24 cellular contexts compared by ENCODE assay signal in the genomic region with DNA sequence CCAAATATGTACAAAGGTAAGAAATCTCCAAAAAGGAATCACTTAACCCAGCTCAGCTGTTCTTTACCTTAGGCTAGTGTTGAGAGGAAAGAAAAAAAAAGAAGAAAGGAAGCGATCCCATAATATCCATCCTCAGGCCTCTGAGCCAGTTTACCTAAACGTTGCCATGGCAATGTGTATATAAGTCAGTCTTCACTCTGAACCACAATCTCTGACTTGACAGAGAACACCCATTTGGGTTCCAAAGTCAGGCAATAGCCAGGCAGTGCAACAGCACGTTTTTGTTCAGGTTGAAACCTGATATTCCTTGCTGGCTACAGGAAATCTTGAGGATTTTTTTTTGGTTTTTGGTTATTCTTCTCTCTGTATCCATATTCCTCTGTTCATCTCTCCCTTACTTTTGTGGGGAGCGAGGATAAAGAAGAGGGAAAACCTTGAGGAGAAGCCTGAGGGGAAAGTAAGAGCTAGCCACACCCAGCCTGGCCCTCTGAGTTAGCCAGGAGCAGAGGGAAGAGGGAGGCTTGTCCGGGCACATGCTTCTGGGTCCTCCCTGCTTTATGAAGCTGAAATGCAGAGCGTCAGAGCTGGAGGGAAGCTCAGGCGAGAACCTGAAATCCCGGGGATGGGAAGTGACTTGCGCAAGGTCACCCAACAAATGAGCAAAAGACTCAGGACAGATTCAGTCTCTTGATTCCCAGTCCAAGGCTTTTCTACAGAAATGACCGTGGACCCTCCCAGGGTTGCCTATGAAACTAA.
DNase-seq lines count a peak whose midpoint lies in the region; ATAC-seq and TF ChIP-seq lines count a peak whose summit lies in the region.
"Had no signal": no experiment of that assay in that cellular context is flagged by ENCODE, and none has a peak within 500 bp of the region (broad histone marks: within the 10 kb centered on the region; RNA-seq: fewer than 3 reads in every experiment).

No MANE protein-coding gene starts in this region.

- no peak overlapping the region for H4K91ac ChIP-seq in mesenchymal stem cell (ENCODE audit: low read length)

- no peak overlapping the region for H3K23ac ChIP-seq in mesenchymal stem cell (ENCODE audit: low read length in 2 of 2)

- CTCF ChIA-PET in WTC11 (lab: Charles Lee), result interaction anchor here (1.5 kb wide), 1 partner anchor 11 kb away, joined by 4 read pairs; no protein-coding TSS in a partner anchor

- H3K9me3 ChIP-seq in mesenchymal stem cell (ENCODE audit: control insufficient read depth, low read length), result peaks cover 6% of the 10 kb centered on the region
- H3K9me3 ChIP-seq: ascending aorta, left lung, psoas muscle, thyroid gland had no signal

- H3K14ac ChIP-seq in mesenchymal stem cell (ENCODE audit: low read length in 2 of 2), result no peak overlapping the region

- no peaks in the 10 kb centered on the region for H3K79me2 ChIP-seq in GM23338 (replicated peaks; ENCODE audit: insufficient read depth)

- no peak overlapping the region for H2BK12ac ChIP-seq in mesenchymal stem cell (ENCODE audit: low read length in 2 of 2)

- no peaks in the 10 kb centered on the region for H3F3A ChIP-seq in GM23338 (replicated peaks; ENCODE audit: low read depth)

- H3K4me3 Mint-ChIP-seq in GM23338 (no peak overlapping the region), WTC11 (no peak overlapping the region)
- H3K4me3 Mint-ChIP-seq: activated T-helper 1 cell treated with anti-CD3 and anti-CD28 coated beads, Interleukin-12 subunit alpha, Interleukin-12 subunit beta, Interleukin-2, Interleukin-4 antibody, amounts not matched to agents 30 ng/mL and 10 ng/mL and 1 ng/mL, durations not matched to agents 14 hours and 24 hours and 36 hours; CD8-positive, alpha-beta memory T cell; endodermal cell; neural crest cell had no signal

- in situ Hi-C loops in GM13977 (cut with MboI; ENCODE audit: low pct_unique_long_range_greater_than_20kb, low sequenced_read_pairs, unreplicated experiment), result no loop called here

- H3K4me3 ChIP-seq in GM23338, result no peak overlapping the region
- H3K4me3 ChIP-seq in mesenchymal stem cell (ENCODE audit: insufficient read depth in 1 of 2, low read depth in 1 of 2, low read length in 2 of 2), result no peak overlapping the region
- H3K4me3 ChIP-seq: ascending aorta, left lung, psoas muscle, thyroid gland had no signal

- H3K27me3 ChIP-seq in GM23338 (ENCODE audit: insufficient read depth) (no peaks in the 10 kb centered on the region), mesenchymal stem cell (ENCODE audit: control insufficient read depth in 1 of 2, insufficient read depth in 1 of 2, low read length in 2 of 2) (peaks cover 0 to 8% of the 10 kb centered on the region in 2 experiments)
- H3K27me3 ChIP-seq: ascending aorta, thyroid gland had no signal

- H2BK5ac ChIP-seq in mesenchymal stem cell (ENCODE audit: low read depth, low read length, poor library complexity, severe bottlenecking), result no peak overlapping the region

- H3K27ac Mint-ChIP-seq in GM23338 (no peak overlapping the region), WTC11 (no peak overlapping the region)
- H3K27ac Mint-ChIP-seq: activated naive CD4-positive, alpha-beta T cell treated with anti-CD3 and anti-CD28 coated beads, Interleukin-2, amount 50 U/mL, for 72 hours; activated T-helper 1 cell treated with anti-CD3 and anti-CD28 coated beads, Interleukin-12 subunit alpha, Interleukin-12 subunit beta, Interleukin-2, Interleukin-4 antibody, amounts not matched to agents 30 ng/mL and 10 ng/mL and 1 ng/mL, durations not matched to agents 14 hours and 24 hours and 36 hours; CD8-positive, alpha-beta memory T cell; endodermal cell had no signal

- peak; percentile 56 for ATAC-seq in GM23338
- ATAC-seq in WTC11, result peak; percentile 52
- ATAC-seq in HG02588 (IDR thresholded peaks at IDR 0.05; ENCODE audit: unreplicated experiment), result no peak
- ATAC-seq in HG03354 (IDR thresholded peaks at IDR 0.05; ENCODE audit: poor library complexity, severe bottlenecking, unreplicated experiment), result no peak
- ATAC-seq: activated naive CD4-positive, alpha-beta T cell treated with anti-CD3 and anti-CD28 coated beads, Interleukin-2, amount 50 U/mL, for 72 hours; left lung; psoas muscle; stimulated activated naive CD8-positive, alpha-beta T cell treated with anti-CD3 and anti-CD28 coated beads, Interleukin-15, Interleukin-2, amounts not matched to agents 100 U/mL and 50 U/mL, for 24 hours had no signal

- no peak overlapping the region for H3K18ac ChIP-seq in mesenchymal stem cell (ENCODE audit: low read depth in 1 of 2, low read length in 2 of 2)

- no peak overlapping the region for H4K8ac ChIP-seq in mesenchymal stem cell (ENCODE audit: low read length)

- peak overlapping the region; percentile 78 for H2BK15ac ChIP-seq in mesenchymal stem cell (ENCODE audit: low read depth, poor library complexity, severe bottlenecking)

- peak overlapping the region; percentile 83; the same call in 1 of the 2 replicates for H2AFZ ChIP-seq in GM23338
- no peak overlapping the region for H2AFZ ChIP-seq in mesenchymal stem cell (ENCODE audit: low read depth, low read length)

- peaks cover 17% of the 10 kb centered on the region for H3K9me3 Mint-ChIP-seq in GM23338
- H3K9me3 Mint-ChIP-seq in WTC11, result peaks cover 19% of the 10 kb centered on the region

- H3K27me3 Mint-ChIP-seq in GM23338 (ENCODE audit: insufficient read depth, low read depth, poor library complexity) (peaks cover 4% of the 10 kb centered on the region), WTC11 (ENCODE audit: low read depth) (peaks cover 9% of the 10 kb centered on the region; the same call in 1 of the 2 replicates)

- no peak overlapping the region for H2BK120ac ChIP-seq in mesenchymal stem cell (ENCODE audit: low read depth, low read length)

- POLR2A ChIA-PET in WTC11 (lab: Charles Lee), result interaction anchor here (0.8 kb wide), 1 partner anchor 35 kb away, joined by 4 read pairs; no protein-coding TSS in a partner anchor

- H3K9me2 ChIP-seq in GM23338 (ENCODE audit: insufficient read depth), result no peaks in the 10 kb centered on the region

- H3K36me3 Mint-ChIP-seq in GM23338 (ENCODE audit: low read depth), result 0 out of 3 replicates have a peak, but pooled peaks cover 2% of the 10 kb centered on the region
- peaks cover 9% of the 10 kb centered on the region for H3K36me3 Mint-ChIP-seq in WTC11
- H3K36me3 Mint-ChIP-seq: activated naive CD4-positive, alpha-beta T cell treated with anti-CD3 and anti-CD28 coated beads, Interleukin-2, amount 50 U/mL, for 72 hours; CD8-positive, alpha-beta memory T cell had no signal

- no peak overlapping the region for H3K4me2 ChIP-seq in GM23338
- H3K4me2 ChIP-seq in mesenchymal stem cell (ENCODE audit: low read length, poor library complexity, severe bottlenecking), result no peak overlapping the region

- H3K4me1 ChIP-seq in GM23338 (ENCODE audit: insufficient read depth), result peaks cover 15% of the 10 kb centered on the region
- peaks cover 2% of the 10 kb centered on the region for H3K4me1 ChIP-seq in mesenchymal stem cell (ENCODE audit: control insufficient read depth, insufficient read depth, low read depth, low read length)
- H3K4me1 ChIP-seq: ascending aorta, left lung, psoas muscle, thyroid gland had no signal

- TF ChIP-seq CTCF in GM23338 (conservative IDR thresholded peaks at IDR 0.05; ENCODE audit: low read depth in 2 of 2) (no peak), WTC11 (IDR thresholded peaks at IDR 0.05) (no peak), GM13977 (IDR thresholded peaks at IDR 0.05; ENCODE audit: extremely low read depth, insufficient read depth, missing control alignments) (no peak)

- H3K36me3 ChIP-seq in GM23338 (ENCODE audit: insufficient read depth) (no peaks in the 10 kb centered on the region), mesenchymal stem cell (ENCODE audit: control insufficient read depth in 1 of 2, insufficient read depth in 2 of 2, low read depth in 1 of 2, low read length in 2 of 2) (no peaks in the 10 kb centered on the region)
- H3K36me3 ChIP-seq: ascending aorta, left lung, thyroid gland had no signal

- H4K20me1 ChIP-seq in GM23338 (replicated peaks; ENCODE audit: insufficient read depth), result no peaks in the 10 kb centered on the region

- no peaks in the 10 kb centered on the region for H3K79me1 ChIP-seq in mesenchymal stem cell (replicated peaks; ENCODE audit: low read length, poor library complexity, severe bottlenecking)

- DNase-seq in GM23338 (ENCODE audit: low spot score), result no peak
- peak; percentile 67 for DNase-seq in HPDE6-E6E7 (ENCODE audit: extremely low spot score)
- DNase-seq in WTC11 (ENCODE audit: low spot score), result no peak
- DNase-seq in mesenchymal stem cell, result peak; percentile 13
- DNase-seq in GM13977 (ENCODE audit: low spot score), result no peak
- DNase-seq: CD8-positive, alpha-beta memory T cell; DMS79 treated with DMSO at 0.1 percent for 48 hours; endodermal cell; head of caudate nucleus; Karpas-422; left lung; NCI-H2227 treated with DMSO at 0.1 percent for 48 hours; NK-92 treated with Interleukin-12 subunit alpha and Interleukin-12 subunit beta, amount 100 ng/mL, for 24 hours; psoas muscle; small intestine; stimulated activated naive CD8-positive, alpha-beta T cell treated with anti-CD3 and anti-CD28 coated beads, Interleukin-15, Interleukin-2, amounts not matched to agents 100 U/mL and 50 U/mL, for 24 hours; SW 1271; thyroid gland had no signal

- H2AK5ac ChIP-seq in mesenchymal stem cell (ENCODE audit: low read length, severe bottlenecking), result no peak overlapping the region

- 85% methylated on average over 8 of the region's 10 CpGs for WGBS in mesenchymal stem cell

- no peak overlapping the region for H3K4ac ChIP-seq in mesenchymal stem cell (ENCODE audit: low read depth in 1 of 2, low read length in 2 of 2)

- no peak overlapping the region for H3K9ac ChIP-seq in mesenchymal stem cell (ENCODE audit: low read length)

- H3K27ac ChIP-seq in GM23338 (ENCODE audit: low read depth) (no peak overlapping the region), mesenchymal stem cell (ENCODE audit: low read length, poor library complexity, severe bottlenecking) (no peak overlapping the region)
- H3K27ac ChIP-seq: ascending aorta, left lung, psoas muscle, thyroid gland had no signal

- peaks cover 17% of the 10 kb centered on the region for H3K4me1 Mint-ChIP-seq in GM23338
- peaks cover 25% of the 10 kb centered on the region for H3K4me1 Mint-ChIP-seq in WTC11
- H3K4me1 Mint-ChIP-seq: CD8-positive, alpha-beta memory T cell; endodermal cell; neural crest cell had no signal

TF ChIP-seq in GM23338, 12 proteins besides CTCF, POLR2A, EP300 and RAD21 (continues in another document):
- no peak for TF ChIP-seq ZNF114 (CRISPR knock-in tag; IDR thresholded peaks at IDR 0.05)
- TF ChIP-seq JUNB (IDR thresholded peaks at IDR 0.05; ENCODE audit: unreplicated experiment), result no peak
- TF ChIP-seq CREB1 (CRISPR knock-in tag; IDR thresholded peaks at IDR 0.05; ENCODE audit: low read depth), result no peak
- TF ChIP-seq EZH2phosphoT487 (IDR thresholded peaks at IDR 0.05; ENCODE audit: unreplicated experiment), result no peak
- no peak for TF ChIP-seq ZNF331 (CRISPR knock-in tag; IDR thresholded peaks at IDR 0.05; ENCODE audit: low read depth)

TF ChIP-seq in WTC11, 78 proteins besides CTCF, POLR2A, EP300 and RAD21 (continues in another document):
- TF ChIP-seq NR3C1 (CRISPR knock-in tag; conservative IDR thresholded peaks at IDR 0.05; ENCODE audit: low read depth) (no peak), SMAD3 (CRISPR knock-in tag; IDR thresholded peaks at IDR 0.05; ENCODE audit: borderline replicate concordance) (no peak), ZNF423 (CRISPR knock-in tag; IDR thresholded peaks at IDR 0.05) (no peak)

Comparison
In these comparisons a context has a peak if more than half of its experiments do, and no peak if none do; other contexts are left out.
1. ATAC-seq: peak in GM23338 (single experiment) and WTC11 (single experiment); none in HG02588 (single experiment) and HG03354 (single experiment).
2. DNase-seq: peak in HPDE6-E6E7 (single experiment) and mesenchymal stem cell (single experiment); none in GM23338 (single experiment), WTC11 (single experiment) and GM13977 (single experiment).